ENCODE assay signal across 8 cellular contexts in the genomic region with DNA sequence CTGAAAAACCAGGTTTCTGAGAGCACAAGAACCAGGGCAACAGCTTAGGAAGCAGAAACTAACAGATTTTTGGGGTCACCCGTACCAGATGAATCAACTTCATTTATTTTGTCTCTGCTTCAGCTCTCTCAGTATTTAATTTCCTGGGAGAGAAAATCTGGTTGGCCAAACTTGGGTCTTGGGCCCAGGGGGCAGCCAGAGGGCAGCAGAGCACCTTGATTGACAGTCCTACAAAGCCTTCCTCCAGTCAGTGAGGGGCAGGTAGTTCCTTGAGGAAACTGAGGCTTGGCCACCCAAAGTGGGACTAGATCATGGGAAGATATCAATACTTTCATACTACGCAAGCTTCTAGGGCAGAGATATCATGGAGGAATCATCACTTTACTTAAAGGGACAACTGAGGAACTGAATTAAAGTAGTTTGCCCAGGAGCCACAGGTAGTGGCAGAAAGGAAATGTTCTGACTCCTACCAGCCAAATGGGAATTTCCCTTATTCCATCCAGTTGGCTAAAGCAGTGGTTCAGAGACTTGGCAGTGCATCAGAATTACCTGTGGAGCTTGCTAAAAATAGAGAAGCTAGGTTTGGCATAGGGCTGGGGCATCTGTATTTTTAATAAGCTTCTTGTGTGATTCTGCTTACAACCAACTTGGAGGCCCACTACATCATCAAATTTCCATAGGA. TPM values are rescaled to one million over a fixed set of nuclear protein-coding genes. Genes with fewer than 3 reads are reported as not detected.
A peak's percentile ranks its signal among the peaks of the same experiment; 100 is the strongest.
DNase-seq lines count a peak whose midpoint lies in the region; ATAC-seq and TF ChIP-seq lines count a peak whose summit lies in the region.

No MANE protein-coding gene starts in this region.

- no peak overlapping the region for H2AFZ ChIP-seq in Karpas-422 (ENCODE audit: low read length)

- peak; percentile 70 for DNase-seq in Karpas-422
- DNase-seq in activated CD4-positive, alpha-beta T cell treated with anti-CD3 and anti-CD28 coated beads for 4 hours: peak; percentile 34 to 53
- DNase-seq in effector CD8-positive, alpha-beta T cell (lab: John Stamatoyannopoulos, UW): peak; percentile 42
- DNase-seq in osteocyte (ENCODE audit: extremely low spot score, unreplicated experiment): no peak
- DNase-seq in ecto neural progenitor cell (ENCODE audit: low spot score): no peak
- no peak for DNase-seq in NCI-H2196 (lab: John Stamatoyannopoulos, UW; ENCODE audit: unreplicated experiment)

- peaks cover 3% of the 10 kb centered on the region for H3K9me3 Mint-ChIP-seq in osteocyte (ENCODE audit: unreplicated experiment)

- H3K27me3 ChIP-seq in DOHH2 (ENCODE audit: control insufficient read depth, low read length) (peaks cover 1% of the 10 kb centered on the region), Karpas-422 (ENCODE audit: low read length) (no peaks in the 10 kb centered on the region)

- no peaks in the 10 kb centered on the region for H3K36me3 Mint-ChIP-seq in osteocyte (ENCODE audit: unreplicated experiment)

- no peaks in the 10 kb centered on the region for H3K36me3 ChIP-seq in DOHH2 (ENCODE audit: control insufficient read depth, low read length)
- H3K36me3 ChIP-seq in Karpas-422 (ENCODE audit: insufficient read depth, low read length): no peaks in the 10 kb centered on the region

- H3K9ac ChIP-seq in Karpas-422 (ENCODE audit: low read length): no peak overlapping the region

- H3K4me1 Mint-ChIP-seq in osteocyte (ENCODE audit: unreplicated experiment): peaks cover 50% of the 10 kb centered on the region

- H4K20me1 ChIP-seq in DOHH2 (ENCODE audit: control insufficient read depth, insufficient read depth, low read depth, low read length) (no peaks in the 10 kb centered on the region), Karpas-422 (ENCODE audit: insufficient read depth, low read depth, low read length) (no peaks in the 10 kb centered on the region)

- no peaks in the 10 kb centered on the region for H3K9me3 ChIP-seq in DOHH2 (ENCODE audit: control insufficient read depth, insufficient read depth, low read length)
- no peaks in the 10 kb centered on the region for H3K9me3 ChIP-seq in Karpas-422 (ENCODE audit: low read length)

- H3K9me2 ChIP-seq in DOHH2 (replicated peaks; ENCODE audit: control insufficient read depth, low read length) (no peaks in the 10 kb centered on the region), Karpas-422 (replicated peaks; ENCODE audit: insufficient read depth, low read length) (no peaks in the 10 kb centered on the region)

- no peak overlapping the region for H3K4me3 Mint-ChIP-seq in osteocyte (ENCODE audit: unreplicated experiment)

- no peak overlapping the region for H3K4me2 ChIP-seq in DOHH2 (ENCODE audit: low read length)
- no peak overlapping the region for H3K4me2 ChIP-seq in Karpas-422 (ENCODE audit: low read depth, low read length, poor library complexity, severe bottlenecking)

- H3F3A ChIP-seq in DOHH2 (ENCODE audit: control insufficient read depth, insufficient read depth): no peaks in the 10 kb centered on the region

- peak overlapping the region; percentile 45 for H3K27ac Mint-ChIP-seq in osteocyte (ENCODE audit: unreplicated experiment)

- H3K27ac ChIP-seq in DOHH2 (ENCODE audit: low read depth, low read length) (no peak overlapping the region), Karpas-422 (ENCODE audit: low read length) (no peak overlapping the region)

- peak; percentile 53 for TF ChIP-seq CTCF in DOHH2 (IDR thresholded peaks at IDR 0.05; ENCODE audit: low read depth, low read length, poor library complexity, severe bottlenecking)
- TF ChIP-seq CTCF in osteocyte (IDR thresholded peaks at IDR 0.05): peak; percentile 19

- H3K79me2 ChIP-seq in DOHH2 (ENCODE audit: control insufficient read depth, low read length): no peaks in the 10 kb centered on the region
- no peaks in the 10 kb centered on the region for H3K79me2 ChIP-seq in Karpas-422 (ENCODE audit: low read length)

- ATAC-seq in HG02623 (IDR thresholded peaks at IDR 0.05; ENCODE audit: unreplicated experiment): no peak

- H3K4me1 ChIP-seq in DOHH2 (ENCODE audit: control insufficient read depth, low read length) (no peaks in the 10 kb centered on the region), Karpas-422 (ENCODE audit: low read length) (no peaks in the 10 kb centered on the region)

- H3K4me3 ChIP-seq in DOHH2 (ENCODE audit: low read length) (no peak overlapping the region), Karpas-422 (ENCODE audit: low read length) (no peak overlapping the region)

- no peaks in the 10 kb centered on the region for H3K27me3 Mint-ChIP-seq in osteocyte (ENCODE audit: unreplicated experiment)

RNA-seq across cellular contexts. Expression of a gene that starts 21.5 kb away (rescaled TPM):
- 21.8 and 39.8 TPM in 2 replicates for total RNA-seq in Karpas-422 (2014; rRNA removed; shearing (Covaris generic); ENCODE audit: low replicate concordance)
- total RNA-seq in osteocyte: 14.1 and 15.1 TPM in 2 replicates

Comparison
In these comparisons a context has a peak if more than half of its experiments do, and no peak if none do; other contexts are left out.
1. DNase-seq: peak in Karpas-422 (single experiment), activated CD4-positive, alpha-beta T cell treated with anti-CD3 and anti-CD28 coated beads for 4 hours (2 of 2) and effector CD8-positive, alpha-beta T cell (single experiment); none in osteocyte (single experiment), ecto neural progenitor cell (single experiment) and NCI-H2196 (single experiment).